ENCODE assay signal across 18 cellular contexts in the genomic region with DNA sequence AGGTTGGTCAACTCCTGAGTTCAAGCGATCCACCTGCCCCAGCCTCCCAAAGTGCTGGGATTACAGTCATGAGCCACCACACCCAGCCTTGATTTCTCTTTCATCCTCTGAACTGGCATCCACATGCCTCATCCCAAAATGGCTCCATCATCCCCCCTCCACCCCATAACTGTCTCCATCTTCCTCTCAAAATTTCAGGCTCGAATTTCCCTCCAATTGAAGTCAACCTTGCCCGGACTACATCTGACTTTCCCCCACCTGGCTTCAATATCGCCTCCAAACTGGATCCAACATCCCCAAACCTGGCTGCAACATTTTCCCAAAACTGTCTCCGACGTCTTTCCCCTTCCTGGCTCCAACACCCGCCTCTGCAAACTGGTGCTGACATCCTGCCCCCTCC. TPM values are rescaled to one million over a fixed set of nuclear protein-coding genes. Genes with fewer than 3 reads are reported as not detected.
"Had no signal": no experiment of that assay in that cellular context is flagged by ENCODE, and none has a peak within 500 bp of the region (broad histone marks: within the 10 kb centered on the region; RNA-seq: fewer than 3 reads in every experiment).

No MANE protein-coding gene starts in this region.

- H3K4me1 Mint-ChIP-seq: activated CD4-positive, alpha-beta T cell treated with anti-CD3 and anti-CD28 coated beads, Interleukin-2, amount 10 ng/mL, durations not matched to agents 24 days and 14 days had no signal

- H3K36me3 Mint-ChIP-seq: activated naive CD8-positive, alpha-beta T cell treated with anti-CD3 and anti-CD28 coated beads, Interleukin-2, amount 10 ng/mL, durations not matched to agents 7 days and 5 days; natural killer cell had no signal

- H3K36me3 ChIP-seq: heart right ventricle, prostate gland, stomach had no signal

- ATAC-seq: activated CD8-positive, alpha-beta T cell treated with anti-CD3 and anti-CD28 coated beads for 36 hours; heart right ventricle; natural killer cell; right cardiac atrium had no signal

- H3K27me3 ChIP-seq: heart right ventricle, stomach had no signal

- H3K4me1 ChIP-seq: prostate gland had no signal

- DNase-seq: activated CD4-positive, alpha-beta T cell treated with anti-CD3 and anti-CD28 coated beads, Interleukin-2, amount 10 ng/mL, durations not matched to agents 24 days and 14 days; activated CD8-positive, alpha-beta T cell treated with anti-CD3 and anti-CD28 coated beads for 36 hours; activated naive CD4-positive, alpha-beta T cell treated with Interleukin-2 at 50 U/mL for 16 hours; activated naive CD8-positive, alpha-beta T cell treated with anti-CD3 and anti-CD28 coated beads, Interleukin-2, amount 10 ng/mL, durations not matched to agents 7 days and 5 days; activated T-cell treated with anti-CD3 and anti-CD28 coated beads, Interleukin-2, amount 50 U/mL, for 1 hour; amygdala; endodermal cell; heart right ventricle; natural killer cell; right cardiac atrium; stimulated activated CD4-positive, alpha-beta T cell treated with anti-CD3 and anti-CD28 coated beads, Interleukin-4, amount 100 ng/mL, for 1 hour; stomach; T1000; trophoblast cell had no signal

- H3K9me3 ChIP-seq: heart right ventricle, prostate gland, stomach had no signal

- H3K9me3 Mint-ChIP-seq: activated CD4-positive, alpha-beta T cell treated with anti-CD3 and anti-CD28 coated beads, Interleukin-2, amount 10 ng/mL, durations not matched to agents 24 days and 14 days; activated CD8-positive, alpha-beta T cell treated with anti-CD3 and anti-CD28 coated beads for 36 hours; activated naive CD8-positive, alpha-beta T cell treated with anti-CD3 and anti-CD28 coated beads, Interleukin-2, amount 10 ng/mL, durations not matched to agents 7 days and 5 days; activated T-helper 2 cell treated with anti-CD3 and anti-CD28 coated beads, Interferon-gamma antibody, Interleukin-2, Interleukin-4, amounts not matched to agents 10 μg/mL and 5 μg/mL and 100 μg/mL, durations not matched to agents 14 hours and 24 hours and 36 hours; endodermal cell; natural killer cell had no signal

- FAIRE-seq: frontal cortex had no signal

- H3K27ac ChIP-seq: prostate gland had no signal

- H3K4me3 ChIP-seq: prostate gland had no signal

- H3K4me3 Mint-ChIP-seq: activated CD4-positive, alpha-beta T cell treated with anti-CD3 and anti-CD28 coated beads, Interleukin-2, amount 10 ng/mL, durations not matched to agents 24 days and 14 days; activated CD8-positive, alpha-beta T cell treated with anti-CD3 and anti-CD28 coated beads for 36 hours; activated naive CD8-positive, alpha-beta T cell treated with anti-CD3 and anti-CD28 coated beads, Interleukin-2, amount 10 ng/mL, durations not matched to agents 7 days and 5 days; endodermal cell; natural killer cell had no signal

- H3K27ac Mint-ChIP-seq: activated CD4-positive, alpha-beta T cell treated with anti-CD3 and anti-CD28 coated beads, Interleukin-2, amount 10 ng/mL, durations not matched to agents 24 days and 14 days; activated CD8-positive, alpha-beta T cell treated with anti-CD3 and anti-CD28 coated beads for 36 hours; activated T-helper 2 cell treated with anti-CD3 and anti-CD28 coated beads, Interferon-gamma antibody, Interleukin-2, Interleukin-4, amounts not matched to agents 10 μg/mL and 5 μg/mL and 100 μg/mL, durations not matched to agents 14 hours and 24 hours and 36 hours; endodermal cell; natural killer cell had no signal

RNA-seq across cellular contexts. Expression of gene EXOC3L2, which starts 1.1 kb away (rescaled TPM):
- total RNA-seq: activated CD4-positive, alpha-beta T cell treated with anti-CD3 and anti-CD28 coated beads, Interleukin-2, amount 10 ng/mL, durations not matched to agents 24 days and 14 days; activated CD8-positive, alpha-beta T cell treated with anti-CD3 and anti-CD28 coated beads for 36 hours; activated naive CD8-positive, alpha-beta T cell treated with anti-CD3 and anti-CD28 coated beads, Interleukin-2, amount 10 ng/mL, durations not matched to agents 7 days and 5 days; activated T-helper 2 cell treated with anti-CD3 and anti-CD28 coated beads, Interferon-gamma antibody, Interleukin-2, Interleukin-4, amounts not matched to agents 10 μg/mL and 5 μg/mL and 100 μg/mL, durations not matched to agents 14 hours and 24 hours and 36 hours; frontal cortex; T-helper 1 cell treated with Interleukin-12 subunit alpha and Interleukin-12 subunit beta and Interleukin-4 antibody, amounts not matched to agents 30 ng/mL and 1 ng/mL, for 36 hours had no signal
